Comparison of ENCODE assay signal across 8 cellular contexts in genomic region chr3:40179016-40179415, GRCh38.
DNase-seq lines count a peak whose midpoint lies in the region; ATAC-seq and TF ChIP-seq lines count a peak whose summit lies in the region.

No MANE protein-coding gene starts in this region.

- TF ChIP-seq EP300 in Ishikawa (IDR thresholded peaks at IDR 0.05; ENCODE audit: borderline replicate concordance) = no peak

- no peak for DNase-seq in RWPE2 (ENCODE audit: low spot score)
- DNase-seq in activated naive CD4-positive, alpha-beta T cell treated with anti-CD3 and anti-CD28 coated beads for 36 hours = peak; percentile 82
- DNase-seq in glomerular endothelial cell (ENCODE audit: extremely low read depth, low read depth, low spot score) = peak; percentile 55
- DNase-seq in posterior cingulate gyrus = peak; percentile 73 to 97 (median 90)
- peak; percentile 71 to 92 for DNase-seq in aorta

- H3K4me3 ChIP-seq in GM12875 (ENCODE audit: low read depth, low read length) (no peak overlapping the region), RWPE2 (ENCODE audit: severe bottlenecking) (no peak overlapping the region), aorta (ENCODE audit: low read length in 2 of 2) (no peak overlapping the region)

- no peaks in the 10 kb centered on the region for H3K4me1 Mint-ChIP-seq in activated naive CD4-positive, alpha-beta T cell treated with anti-CD3 and anti-CD28 coated beads for 36 hours (ENCODE audit: low read depth)

- intact Hi-C loops in activated naive CD4-positive, alpha-beta T cell treated with anti-CD3 and anti-CD28 coated beads for 36 hours (cut with micrococcal nuclease) = loop anchor here (1.0 to 10.0 kb wide), 3 partner anchors 164 to 731 kb away; no protein-coding TSS in a partner anchor
- intact Hi-C loops in posterior cingulate gyrus (cut with DNase I) (loop anchor here (1.0 to 5.0 kb wide), 5 partner anchors 54 to 636 kb away; no protein-coding TSS in a partner anchor), aorta (cut with DNase I) (loop anchor here (2.0 to 5.0 kb wide), 4 partner anchors 367 to 472 kb away; no protein-coding TSS in a partner anchor)

- ATAC-seq in RWPE2 (ENCODE audit: low read depth) = peak; percentile 76
- peak; percentile 70 for ATAC-seq in aorta (ENCODE audit: low FRiP score)

- H3K27ac ChIP-seq in 22Rv1 (no peak overlapping the region), RWPE2 (ENCODE audit: poor library complexity, severe bottlenecking) (no peak overlapping the region), aorta (ENCODE audit: low read depth in 1 of 2, low read length in 2 of 2) (no peak overlapping the region)

- H3K4me3 Mint-ChIP-seq in activated naive CD4-positive, alpha-beta T cell treated with anti-CD3 and anti-CD28 coated beads for 36 hours = no peak overlapping the region

- TF ChIP-seq RAD21 in Ishikawa (IDR thresholded peaks at IDR 0.05; ENCODE audit: low read depth) = peak; percentile 79

- H3K27ac Mint-ChIP-seq in activated naive CD4-positive, alpha-beta T cell treated with anti-CD3 and anti-CD28 coated beads for 36 hours = no peak overlapping the region

- WGBS in aorta, 2 donors = 1 to 2% methylated on average over 3 of the region's 3 CpGs

- H3K9me3 ChIP-seq in RWPE2 (ENCODE audit: severe bottlenecking) (no peaks in the 10 kb centered on the region), aorta (ENCODE audit: control insufficient read depth, low read length) (no peaks in the 10 kb centered on the region)

- CTCF ChIA-PET in activated naive CD4-positive, alpha-beta T cell treated with anti-CD3 and anti-CD28 coated beads for 36 hours (lab: Charles Lee) = interaction anchor here (0.8 to 4.9 kb wide), 10 partner anchors 9 to 733 kb away, joined by 3 to 28 read pairs (median 4); no protein-coding TSS in a partner anchor

- TF ChIP-seq CTCF in 22Rv1 (IDR thresholded peaks at IDR 0.05) = peak; percentile 82
- TF ChIP-seq CTCF in GM12875 (IDR thresholded peaks at IDR 0.05; ENCODE audit: borderline replicate concordance, insufficient read depth, low read depth, low read length) = peak; percentile 69
- TF ChIP-seq CTCF in RWPE2 (IDR thresholded peaks at IDR 0.05; ENCODE audit: poor library complexity, severe bottlenecking) = peak; percentile 78

- H3K4me1 ChIP-seq in RWPE2 (ENCODE audit: insufficient read depth, poor library complexity, severe bottlenecking) = no peaks in the 10 kb centered on the region
- no peaks in the 10 kb centered on the region for H3K4me1 ChIP-seq in aorta (ENCODE audit: control insufficient read depth in 1 of 2, insufficient read depth in 2 of 2, low read length in 2 of 2)

- H3K27me3 Mint-ChIP-seq in activated naive CD4-positive, alpha-beta T cell treated with anti-CD3 and anti-CD28 coated beads for 36 hours (ENCODE audit: low read depth) = no peaks in the 10 kb centered on the region

- H3K27me3 ChIP-seq in RWPE2 (ENCODE audit: insufficient read depth, poor library complexity, severe bottlenecking) (no peaks in the 10 kb centered on the region), aorta (ENCODE audit: control insufficient read depth in 1 of 2, insufficient read depth in 2 of 2, low read length in 1 of 2) (peaks cover 0 to 1% of the 10 kb centered on the region in 2 donors)

- H3K9me3 Mint-ChIP-seq in activated naive CD4-positive, alpha-beta T cell treated with anti-CD3 and anti-CD28 coated beads for 36 hours = no peaks in the 10 kb centered on the region

- H3K36me3 Mint-ChIP-seq in activated naive CD4-positive, alpha-beta T cell treated with anti-CD3 and anti-CD28 coated beads for 36 hours (ENCODE audit: low read depth) = no peaks in the 10 kb centered on the region

- no peaks in the 10 kb centered on the region for H3K36me3 ChIP-seq in RWPE2 (ENCODE audit: low read depth)
- no peaks in the 10 kb centered on the region for H3K36me3 ChIP-seq in aorta (ENCODE audit: control insufficient read depth in 1 of 2, insufficient read depth in 2 of 2, low read length in 1 of 2)

TF ChIP-seq in Ishikawa, 13 proteins besides CTCF, POLR2A, EP300 and RAD21:
- no peak for TF ChIP-seq REST (IDR thresholded peaks at IDR 0.05; ENCODE audit: low read depth)
- TF ChIP-seq TAF1 (IDR thresholded peaks at IDR 0.05; ENCODE audit: low read depth) = no peak
- no peak for TF ChIP-seq CEBPB (IDR thresholded peaks at IDR 0.05)
TF ChIP-seq in Ishikawa: peak in this region for 0.
